Comparison of ENCODE assay signal across 16 cellular contexts in the genomic region with DNA sequence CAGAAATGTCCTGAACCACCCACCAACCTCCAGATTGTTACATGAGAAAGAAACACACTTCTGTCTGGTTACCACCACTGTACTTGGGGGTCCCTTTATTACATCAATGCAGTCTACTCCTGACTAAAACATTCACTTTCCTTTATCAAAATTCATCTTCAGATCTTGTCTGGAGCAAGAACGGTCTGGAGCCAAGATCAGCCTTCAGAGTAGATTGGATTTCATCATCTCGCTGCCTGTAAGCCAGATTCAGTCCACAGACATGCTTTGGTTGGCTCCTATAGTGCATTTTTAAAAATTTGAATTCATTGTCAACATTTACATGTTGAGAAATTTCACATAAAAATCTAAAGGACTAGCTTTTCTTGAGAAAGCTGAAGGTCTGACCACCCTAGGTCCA.
A peak's percentile ranks its signal among the peaks of the same experiment; 100 is the strongest.
DNase-seq lines count a peak whose midpoint lies in the region; ATAC-seq and TF ChIP-seq lines count a peak whose summit lies in the region.
"Had no signal": no experiment of that assay in that cellular context is flagged by ENCODE, and none has a peak within 500 bp of the region (broad histone marks: within the 10 kb centered on the region; RNA-seq: fewer than 3 reads in every experiment).

No MANE protein-coding gene starts in this region.

- H3K27me3 ChIP-seq in IMR-90 (ENCODE audit: control insufficient read depth, insufficient read depth, low read length): peaks cover 2% of the 10 kb centered on the region; the same call in 1 of the 2 replicates
- no peaks in the 10 kb centered on the region for H3K27me3 ChIP-seq in left lung

- no peak overlapping the region for H3K18ac ChIP-seq in IMR-90 (ENCODE audit: low read depth, low read length)

- BruUV-seq in IMR-90 (replicated peaks; lab: Mats Ljungman, UMichigan): no TSS peak

- no peak overlapping the region for H3K9ac ChIP-seq in IMR-90 (ENCODE audit: low read depth, low read length)

- no peaks in the 10 kb centered on the region for H3K79me1 ChIP-seq in IMR-90 (ENCODE audit: low read depth in 1 of 2, low read length in 2 of 2)

- H3K9me3 ChIP-seq in IMR-90 (ENCODE audit: control insufficient read depth, insufficient read depth, low read length): no peaks in the 10 kb centered on the region
- no peaks in the 10 kb centered on the region for H3K9me3 ChIP-seq in left lung

- no peak for TF ChIP-seq CTCF in IMR-90 (conservative IDR thresholded peaks at IDR 0.05; ENCODE audit: low read depth, low read length)
- TF ChIP-seq CTCF in fibroblast of pulmonary artery (IDR thresholded peaks at IDR 0.05; ENCODE audit: low read length, missing control alignments): no peak
- TF ChIP-seq CTCF in left lung (IDR thresholded peaks at IDR 0.05): no peak

- H3K23ac ChIP-seq in IMR-90 (ENCODE audit: low read depth, low read length): no peak overlapping the region

- H3K27me3 Mint-ChIP-seq in activated T-cell treated with anti-CD3 and anti-CD28 coated beads, Interleukin-2, amount 50 U/mL, for 72 hours (ENCODE audit: low read depth): peaks cover 4% of the 10 kb centered on the region

- H2BK5ac ChIP-seq in IMR-90 (ENCODE audit: low read depth, low read length, poor library complexity, severe bottlenecking): no peak overlapping the region

- no peaks in the 10 kb centered on the region for H3K36me3 ChIP-seq in IMR-90 (ENCODE audit: control insufficient read depth, insufficient read depth, low read length)
- no peaks in the 10 kb centered on the region for H3K36me3 ChIP-seq in left lung

- ATAC-seq in IMR-90 (ENCODE audit: low read depth) (no peak), HG03432 (IDR thresholded peaks at IDR 0.05; ENCODE audit: unreplicated experiment) (no peak), left lung (no peak)
- no peak for ATAC-seq in activated T-cell treated with anti-CD3 and anti-CD28 coated beads, Interleukin-2, amount 50 U/mL, for 72 hours (replicated peaks in 1 of 2)
- ATAC-seq: CD8-positive, alpha-beta T cell had no signal

- no peak for TF ChIP-seq RAD21 in IMR-90 (IDR thresholded peaks at IDR 0.05; ENCODE audit: low read length)

- no peak overlapping the region for H2AFZ ChIP-seq in IMR-90 (replicated peaks; ENCODE audit: low read length, poor library complexity)

- H3K4me1 Mint-ChIP-seq in activated T-cell treated with anti-CD3 and anti-CD28 coated beads, Interleukin-2, amount 50 U/mL, for 72 hours (ENCODE audit: low read depth): peaks cover 12% of the 10 kb centered on the region

- no peak overlapping the region for H3K4me3 Mint-ChIP-seq in activated T-cell treated with anti-CD3 and anti-CD28 coated beads, Interleukin-2, amount 50 U/mL, for 72 hours
- H3K4me3 Mint-ChIP-seq: CD8-positive, alpha-beta T cell had no signal

- no peaks in the 10 kb centered on the region for H3K36me3 Mint-ChIP-seq in activated T-cell treated with anti-CD3 and anti-CD28 coated beads, Interleukin-2, amount 50 U/mL, for 72 hours (ENCODE audit: insufficient read depth in 2 of 2)
- H3K36me3 Mint-ChIP-seq: CD8-positive, alpha-beta T cell had no signal

- no peak overlapping the region for H3K4ac ChIP-seq in IMR-90 (ENCODE audit: low read depth, low read length)

- H2BK120ac ChIP-seq in IMR-90 (ENCODE audit: low read depth, low read length): no peak overlapping the region

- H3K4me2 ChIP-seq in IMR-90 (ENCODE audit: low read depth, low read length): no peak overlapping the region

- no peaks in the 10 kb centered on the region for H3K9me3 Mint-ChIP-seq in activated T-cell treated with anti-CD3 and anti-CD28 coated beads, Interleukin-2, amount 50 U/mL, for 72 hours
- H3K9me3 Mint-ChIP-seq: CD8-positive, alpha-beta T cell had no signal

- POLR2A ChIA-PET in IMR-90 (lab: Charles Lee; ENCODE audit: unreplicated experiment): no interaction called here

- H2BK15ac ChIP-seq in IMR-90 (ENCODE audit: low read depth, low read length): no peak overlapping the region

- no peak overlapping the region for H2AK5ac ChIP-seq in IMR-90 (ENCODE audit: low read depth, low read length)

- H4K20me1 ChIP-seq in IMR-90 (ENCODE audit: insufficient read depth, low read length): no peaks in the 10 kb centered on the region

- H3K27ac Mint-ChIP-seq in activated T-cell treated with anti-CD3 and anti-CD28 coated beads, Interleukin-2, amount 50 U/mL, for 72 hours: no peak overlapping the region
- H3K27ac Mint-ChIP-seq: CD8-positive, alpha-beta T cell had no signal

- H3K56ac ChIP-seq in IMR-90 (ENCODE audit: extremely low read depth, insufficient read depth, low read length): no peak overlapping the region

- peak overlapping the region; percentile 18 for H2AK9ac ChIP-seq in IMR-90 (replicated peaks; ENCODE audit: low read depth, low read length, poor library complexity)

- CTCF ChIA-PET in IMR-90 (lab: Yijun Ruan, JAX): no interaction called here

- in situ Hi-C loops in IMR-90 (cut with MboI; ENCODE audit: low sequenced_read_pairs): no loop called here

- no peak overlapping the region for H3K14ac ChIP-seq in IMR-90 (replicated peaks; ENCODE audit: low read depth, low read length)

- dilution Hi-C loops in IMR-90 (cut with HindIII; ENCODE audit: low sequenced_read_pairs, unreplicated experiment): no loop called here

- H4K5ac ChIP-seq in IMR-90 (ENCODE audit: low read depth, low read length): no peak overlapping the region

- H3K27ac ChIP-seq in IMR-90 (ENCODE audit: insufficient read depth, low read length): no peak overlapping the region
- peak overlapping the region; percentile 97 for H3K27ac ChIP-seq in caudate nucleus (ENCODE audit: low read depth, low read length)
- H3K27ac ChIP-seq in left lung: no peak overlapping the region

- no CpG with 5 or more reads among the region's 2 CpGs for WGBS in IMR-90 (ENCODE audit: extremely low coverage in 2 of 2, insufficient read length in 1 of 2), 2 experiments

- H3K4me3 ChIP-seq in IMR-90 (ENCODE audit: insufficient read depth, low read depth, low read length) (no peak overlapping the region), fibroblast of pulmonary artery (replicated peaks; ENCODE audit: low read depth, low read length) (no peak overlapping the region), left lung (no peak overlapping the region)

- no peaks in the 10 kb centered on the region for H3K4me1 ChIP-seq in IMR-90 (ENCODE audit: control insufficient read depth, insufficient read depth, low read length)
- no peaks in the 10 kb centered on the region for H3K4me1 ChIP-seq in left lung

- TF ChIP-seq POLR2A in IMR-90 (IDR thresholded peaks at IDR 0.05; ENCODE audit: low read depth, low read length): no peak

- H3K9me1 ChIP-seq in IMR-90 (ENCODE audit: insufficient read depth, low read length): no peaks in the 10 kb centered on the region

- intact Hi-C loops in IMR-90 (cut with micrococcal nuclease) (no loop called here), left lung (cut with DNase I) (no loop called here)

- no peak overlapping the region for H2BK20ac ChIP-seq in IMR-90 (ENCODE audit: low read depth, low read length)

- H4K8ac ChIP-seq in IMR-90 (ENCODE audit: low read depth in 2 of 2, low read length in 2 of 2): no peak overlapping the region

- no peak overlapping the region for H4K91ac ChIP-seq in IMR-90 (ENCODE audit: insufficient read depth, low read depth, low read length)

- DNase-seq in IMR-90 (no peak), caudate nucleus (lab: John Stamatoyannopoulos, UW) (no peak), fibroblast of pulmonary artery (ENCODE audit: low read depth) (peak; percentile 25), stromal cell of bone marrow (ENCODE audit: low read depth) (peak; percentile 55), left lung (no peak)
- DNase-seq in activated T-cell treated with anti-CD3 and anti-CD28 coated beads, Interleukin-2, amount 50 U/mL, for 72 hours: no peak
- DNase-seq in stimulated activated CD4-positive, alpha-beta T cell treated with anti-CD3 and anti-CD28 coated beads, Interleukin-4, amount 100 ng/mL, for 24 hours: no peak
- DNase-seq: ACHN; CD8-positive, alpha-beta T cell; DMS79 treated with DMSO at 0.1 percent for 48 hours; MV-4-11; NCI-H1436; NCI-H2029 treated with DMSO at 0.1 percent for 48 hours; NCI-H510A treated with DMSO at 0.1 percent for 48 hours; SHP77 had no signal

TF ChIP-seq in IMR-90, 13 proteins besides CTCF, POLR2A, EP300 and RAD21:
- TF ChIP-seq MAFK (IDR thresholded peaks at IDR 0.05; ENCODE audit: low read depth, low read length) (no peak), MXI1 (IDR thresholded peaks at IDR 0.05; ENCODE audit: borderline replicate concordance, low read depth, low read length) (no peak), CEBPB (IDR thresholded peaks at IDR 0.05; ENCODE audit: low read depth, low read length) (no peak), MAZ (IDR thresholded peaks at IDR 0.05; ENCODE audit: borderline replicate concordance, low read depth, low read length) (no peak), SMC3 (IDR thresholded peaks at IDR 0.05; ENCODE audit: low read depth, low read length) (no peak), RFX5 (IDR thresholded peaks at IDR 0.05; ENCODE audit: low read depth, low read length) (no peak), CHD1 (IDR thresholded peaks at IDR 0.05; ENCODE audit: low read depth, low read length) (no peak), FOS (IDR thresholded peaks at IDR 0.05; ENCODE audit: low read depth, low read length) (no peak), NFE2L2 (IDR thresholded peaks at IDR 0.05; ENCODE audit: low read depth, low read length) (no peak), BHLHE40 (IDR thresholded peaks at IDR 0.05; ENCODE audit: low read depth, low read length) (no peak), RCOR1 (IDR thresholded peaks at IDR 0.05; ENCODE audit: insufficient replicate concordance, low read length) (no peak)
- TF ChIP-seq, protein P1, sequence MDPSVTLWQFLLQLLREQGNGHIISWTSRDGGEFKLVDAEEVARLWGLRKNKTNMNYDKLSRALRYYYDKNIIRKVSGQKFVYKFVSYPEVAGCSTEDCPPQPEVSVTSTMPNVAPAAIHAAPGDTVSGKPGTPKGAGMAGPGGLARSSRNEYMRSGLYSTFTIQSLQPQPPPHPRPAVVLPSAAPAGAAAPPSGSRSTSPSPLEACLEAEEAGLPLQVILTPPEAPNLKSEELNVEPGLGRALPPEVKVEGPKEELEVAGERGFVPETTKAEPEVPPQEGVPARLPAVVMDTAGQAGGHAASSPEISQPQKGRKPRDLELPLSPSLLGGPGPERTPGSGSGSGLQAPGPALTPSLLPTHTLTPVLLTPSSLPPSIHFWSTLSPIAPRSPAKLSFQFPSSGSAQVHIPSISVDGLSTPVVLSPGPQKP (IDR thresholded peaks at IDR 0.05; ENCODE audit: borderline replicate concordance, low read depth, low read length): no peak
- TF ChIP-seq, protein P2, sequence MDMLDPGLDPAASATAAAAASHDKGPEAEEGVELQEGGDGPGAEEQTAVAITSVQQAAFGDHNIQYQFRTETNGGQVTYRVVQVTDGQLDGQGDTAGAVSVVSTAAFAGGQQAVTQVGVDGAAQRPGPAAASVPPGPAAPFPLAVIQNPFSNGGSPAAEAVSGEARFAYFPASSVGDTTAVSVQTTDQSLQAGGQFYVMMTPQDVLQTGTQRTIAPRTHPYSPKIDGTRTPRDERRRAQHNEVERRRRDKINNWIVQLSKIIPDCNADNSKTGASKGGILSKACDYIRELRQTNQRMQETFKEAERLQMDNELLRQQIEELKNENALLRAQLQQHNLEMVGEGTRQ (IDR thresholded peaks at IDR 0.05; ENCODE audit: low read depth, low read length): no peak
TF ChIP-seq in IMR-90: peak in this region for 0.

Comparison
In these comparisons a context has a peak if more than half of its experiments do, and no peak if none do; other contexts are left out.
1. DNase-seq: peak in fibroblast of pulmonary artery (single experiment) and stromal cell of bone marrow (single experiment); none in IMR-90 (single experiment), caudate nucleus (0 of 61), activated T-cell treated with anti-CD3 and anti-CD28 coated beads, Interleukin-2, amount 50 U/mL, for 72 hours (0 of 2), stimulated activated CD4-positive, alpha-beta T cell treated with anti-CD3 and anti-CD28 coated beads, Interleukin-4, amount 100 ng/mL, for 24 hours (single experiment) and left lung (0 of 2).